ENCODE assay signal across 1 cellular context in genomic region chr4:1870578-1871443, GRCh38.
TF ChIP-seq lines count a peak whose summit lies in the region.

Gene NSD2 (plus strand): TSS chr4:1871393. CDS start chr4:1900655, 29,262 bp downstream.

TF ChIP-seq in K562, 482 proteins besides CTCF, POLR2A, EP300 and RAD21 (continued from another document and continues in another):
- TF ChIP-seq ZNF407 (IDR thresholded peaks at IDR 0.05; ENCODE audit: low read depth) (no peak), ZNF699 (CRISPR knock-in tag; IDR thresholded peaks at IDR 0.05; ENCODE audit: insufficient replicate concordance) (no peak), HBP1 (CRISPR knock-in tag; IDR thresholded peaks at IDR 0.05) (peak; percentile 50; the same call in 1 of the 2 replicates), ZNF445 (CRISPR knock-in tag; IDR thresholded peaks at IDR 0.05; ENCODE audit: low read depth) (0 out of 2 replicates have a peak, but pooled peaks have one; percentile 20), SMAD4 (CRISPR knock-in tag; conservative IDR thresholded peaks at IDR 0.05) (peak; percentile 94), ZBTB43 (CRISPR knock-in tag; IDR thresholded peaks at IDR 0.05) (peak; percentile 74; the same call in 1 of the 2 replicates), ZZZ3 (IDR thresholded peaks at IDR 0.05) (no peak), ATF7 (IDR thresholded peaks at IDR 0.05) (peak; percentile 76), DACH1 (IDR thresholded peaks at IDR 0.05; ENCODE audit: partially characterized antibody) (no peak), CHD1 (IDR thresholded peaks at IDR 0.05; ENCODE audit: low read length) (peak; percentile 80), CC2D1A (IDR thresholded peaks at IDR 0.05) (no peak), ZNF431 (CRISPR knock-in tag; IDR thresholded peaks at IDR 0.05) (0 out of 2 replicates have a peak, but pooled peaks have one; percentile 5), ZNF511 (CRISPR knock-in tag; IDR thresholded peaks at IDR 0.05) (peak; percentile 96), HINFP (tag; conservative IDR thresholded peaks at IDR 0.05; ENCODE audit: low read depth) (no peak), ETS1 (conservative IDR thresholded peaks at IDR 0.05; ENCODE audit: control insufficient read depth, low read depth, low read length) (peak; percentile 56; the same call in 1 of the 2 replicates), ATF1 (CRISPR knock-in tag; IDR thresholded peaks at IDR 0.05) (no peak), ATF1 (tag; IDR thresholded peaks at IDR 0.05) (peak; percentile 86), RBFOX2 (IDR thresholded peaks at IDR 0.05; ENCODE audit: low read depth, low read length) (peak; percentile 94), TRIM24 (IDR thresholded peaks at IDR 0.05) (peak in 1 of 2 experiments; percentile 43; a peak in 1 of 4 replicates), HNRNPK (IDR thresholded peaks at IDR 0.05; ENCODE audit: low read depth, low read length, poor library complexity, severe bottlenecking) (peak; percentile 35), BHLHE40 (IDR thresholded peaks at IDR 0.05; ENCODE audit: low read length) (peak; percentile 5; the same call in 1 of the 2 replicates), TAF1 (IDR thresholded peaks at IDR 0.05; ENCODE audit: control insufficient read depth, extremely low read depth, insufficient read depth, low read length, severe bottlenecking) (peak; percentile 53), CBX1 (IDR thresholded peaks at IDR 0.05; ENCODE audit: low read depth) (peak; percentile 87; the same call in 1 of the 2 replicates), PTRF (tag; IDR thresholded peaks at IDR 0.05) (no peak), NR1H2 (CRISPR knock-in tag; IDR thresholded peaks at IDR 0.05) (no peak; the same call in 1 of the 2 replicates), KLF1 (tag; IDR thresholded peaks at IDR 0.05) (peak; percentile 90), POLR2B (IDR thresholded peaks at IDR 0.05; ENCODE audit: low read depth, partially characterized antibody) (peak; percentile 79), ARNT (IDR thresholded peaks at IDR 0.05) (no peak), FOXP4 (CRISPR knock-in tag; IDR thresholded peaks at IDR 0.05; ENCODE audit: borderline replicate concordance) (0 out of 2 replicates have a peak, but pooled peaks have one; percentile 66), PHB (CRISPR knock-in tag; IDR thresholded peaks at IDR 0.05) (no peak), ZNF644 (tag; IDR thresholded peaks at IDR 0.05; ENCODE audit: low read depth) (peak; percentile 92), TRIM28 (IDR thresholded peaks at IDR 0.05) (no peak), ARID4B (CRISPR knock-in tag; IDR thresholded peaks at IDR 0.05) (peak; percentile 90), ZBTB7A (IDR thresholded peaks at IDR 0.05; ENCODE audit: borderline replicate concordance, control insufficient read depth, low read depth, low read length) (peak; percentile 74), MEF2D (tag; conservative IDR thresholded peaks at IDR 0.05; ENCODE audit: low read depth) (no peak), U2AF1 (optimal IDR thresholded peaks at IDR 0.05; ENCODE audit: low read depth, low read length) (peak; percentile 90), SMAD2 (IDR thresholded peaks at IDR 0.05; ENCODE audit: low read depth, low read length) (no peak)
